12 cellular contexts compared by ENCODE assay signal in genomic region chr6:134446228-134446848, GRCh38.
A peak's percentile ranks its signal among the peaks of the same experiment; 100 is the strongest.
DNase-seq lines count a peak whose midpoint lies in the region; ATAC-seq and TF ChIP-seq lines count a peak whose summit lies in the region.
"Had no signal": no experiment of that assay in that cellular context is flagged by ENCODE, and none has a peak within 500 bp of the region (broad histone marks: within the 10 kb centered on the region; RNA-seq: fewer than 3 reads in every experiment).

No MANE protein-coding gene starts in this region.

- H3K4me1 ChIP-seq in endodermal cell (ENCODE audit: control insufficient read depth, insufficient read depth, low read length) (peaks cover 6% of the 10 kb centered on the region), osteoblast (ENCODE audit: insufficient read depth, low read length) (peaks cover 26% of the 10 kb centered on the region), gastrocnemius medialis (peaks cover 13 to 27% of the 10 kb centered on the region in 2 donors)
- H3K4me1 ChIP-seq: neural progenitor cell had no signal

- H3K36me3 ChIP-seq in endodermal cell (ENCODE audit: control insufficient read depth, insufficient read depth, low read length) (no peaks in the 10 kb centered on the region), osteoblast (ENCODE audit: insufficient read depth, low read length) (no peaks in the 10 kb centered on the region), gastrocnemius medialis (no peaks in the 10 kb centered on the region)
- H3K36me3 ChIP-seq: neural progenitor cell had no signal

- H3K27me3 ChIP-seq in endodermal cell (ENCODE audit: control insufficient read depth, insufficient read depth, low read length, poor library complexity, severe bottlenecking) = no peaks in the 10 kb centered on the region
- no peaks in the 10 kb centered on the region for H3K27me3 ChIP-seq in osteoblast (ENCODE audit: insufficient read depth, low read length)
- H3K27me3 ChIP-seq in gastrocnemius medialis = no peaks in the 10 kb centered on the region
- H3K27me3 ChIP-seq: neural progenitor cell had no signal

- H3K9me3 ChIP-seq in endodermal cell (ENCODE audit: control insufficient read depth, low read length) = no peaks in the 10 kb centered on the region
- H3K9me3 ChIP-seq in osteoblast (ENCODE audit: low read depth, low read length) = no peaks in the 10 kb centered on the region
- no peaks in the 10 kb centered on the region for H3K9me3 ChIP-seq in gastrocnemius medialis

- H3K4me1 Mint-ChIP-seq in endodermal cell = peaks cover 13% of the 10 kb centered on the region

- no peaks in the 10 kb centered on the region for H3K27me3 Mint-ChIP-seq in endodermal cell (ENCODE audit: insufficient read depth)

- no peaks in the 10 kb centered on the region for H3K36me3 Mint-ChIP-seq in endodermal cell (ENCODE audit: low read depth)
- H3K36me3 Mint-ChIP-seq: neural progenitor cell had no signal

- no peaks in the 10 kb centered on the region for H3K79me2 ChIP-seq in osteoblast (ENCODE audit: insufficient read depth, low read length)

- ATAC-seq in gastrocnemius medialis (no peak), GM21526 (IDR thresholded peaks at IDR 0.05; ENCODE audit: low FRiP score, unreplicated experiment) (no peak)
- ATAC-seq: activated CD8-positive, alpha-beta T cell treated with anti-CD3 and anti-CD28 coated beads, Interleukin-2, amount 10 ng/mL, durations not matched to agents 7 days and 5 days had no signal

- no peak for TF ChIP-seq POLR2A in gastrocnemius medialis (IDR thresholded peaks at IDR 0.05)

- H4K20me1 ChIP-seq in osteoblast (ENCODE audit: insufficient read depth, low read length) = no peaks in the 10 kb centered on the region

- intact Hi-C loops in gastrocnemius medialis (cut with DNase I; ENCODE audit: low total_unique reads) = no loop called here

- H3K27ac Mint-ChIP-seq in endodermal cell = no peak overlapping the region
- H3K27ac Mint-ChIP-seq: activated CD8-positive, alpha-beta T cell treated with anti-CD3 and anti-CD28 coated beads, Interleukin-2, amount 10 ng/mL, durations not matched to agents 7 days and 5 days; neural progenitor cell had no signal

- no peak overlapping the region for H3K9ac ChIP-seq in endodermal cell (ENCODE audit: extremely low read depth, low read length, poor library complexity, severe bottlenecking)
- H3K9ac ChIP-seq: neural progenitor cell had no signal

- in situ Hi-C loops in gastrocnemius medialis (cut with MboI; ENCODE audit: low sequenced_read_pairs in 4 of 4) = no loop called here

- H3K4me3 Mint-ChIP-seq in endodermal cell = no peak overlapping the region
- H3K4me3 Mint-ChIP-seq: activated CD8-positive, alpha-beta T cell treated with anti-CD3 and anti-CD28 coated beads, Interleukin-2, amount 10 ng/mL, durations not matched to agents 7 days and 5 days; neural progenitor cell had no signal

- 70 to 93% methylated on average over 3 to 6 of the region's 6 CpGs for WGBS in endodermal cell (ENCODE audit: insufficient coverage in 1 of 2, insufficient read length in 1 of 2), 2 experiments

- TF ChIP-seq CTCF in endodermal cell (conservative IDR thresholded peaks at IDR 0.05) (peak; percentile 30), osteoblast (IDR thresholded peaks at IDR 0.05; ENCODE audit: extremely low read depth, low read depth, low read length) (peak; percentile 17), gastrocnemius medialis (IDR thresholded peaks at IDR 0.05 in 4 of 5, conservative IDR thresholded peaks at IDR 0.05 in 1 of 5) (no peak)

- DNase-seq in EH (ENCODE audit: low read depth) (peak; percentile 75), NCI-H774 (lab: John Stamatoyannopoulos, UW) (peak; percentile 19), endodermal cell (no peak), osteoblast (ENCODE audit: insufficient read length, low spot score, missing footprints) (no peak), D341Med (ENCODE audit: low spot score) (no peak), gastrocnemius medialis (no peak)
- no peak for DNase-seq in activated naive CD4-positive, alpha-beta T cell treated with anti-CD3 and anti-CD28 coated beads, Interleukin-2, amount 50 U/mL, for 16 hours
- DNase-seq: activated CD8-positive, alpha-beta T cell treated with anti-CD3 and anti-CD28 coated beads, Interleukin-2, amount 10 ng/mL, durations not matched to agents 7 days and 5 days; cerebellar nuclear complex; Karpas-422 had no signal

- no peak overlapping the region for H3K4me3 ChIP-seq in endodermal cell (ENCODE audit: low read length)
- H3K4me3 ChIP-seq in osteoblast (ENCODE audit: insufficient read depth, low read length) = no peak overlapping the region
- no peak overlapping the region for H3K4me3 ChIP-seq in gastrocnemius medialis
- H3K4me3 ChIP-seq: neural progenitor cell had no signal

- H3K27ac ChIP-seq in endodermal cell (ENCODE audit: low read depth, low read length) (no peak overlapping the region), osteoblast (ENCODE audit: low read depth, low read length) (peak overlapping the region; percentile 92), gastrocnemius medialis (no peak overlapping the region)
- H3K27ac ChIP-seq: neural progenitor cell had no signal

- H3K9me3 Mint-ChIP-seq in endodermal cell = no peaks in the 10 kb centered on the region
- H3K9me3 Mint-ChIP-seq: neural progenitor cell had no signal

- peak overlapping the region; percentile 10 for H3K4me2 ChIP-seq in osteoblast (ENCODE audit: insufficient read depth, low read length)
- H3K4me2 ChIP-seq: neural progenitor cell had no signal

- H2AFZ ChIP-seq in osteoblast (ENCODE audit: low read length) = no peak overlapping the region
- H2AFZ ChIP-seq: neural progenitor cell had no signal

Comparison
In these comparisons a context has a peak if more than half of its experiments do, and no peak if none do; other contexts are left out.
1. DNase-seq: peak in EH (single experiment) and NCI-H774 (single experiment); none in endodermal cell (single experiment), osteoblast (single experiment), D341Med (single experiment), activated naive CD4-positive, alpha-beta T cell treated with anti-CD3 and anti-CD28 coated beads, Interleukin-2, amount 50 U/mL, for 16 hours (single experiment) and gastrocnemius medialis (0 of 2).
2. CTCF ChIP-seq: peak in endodermal cell (single experiment) and osteoblast (single experiment); none in gastrocnemius medialis (0 of 5).